In the genomic region with DNA sequence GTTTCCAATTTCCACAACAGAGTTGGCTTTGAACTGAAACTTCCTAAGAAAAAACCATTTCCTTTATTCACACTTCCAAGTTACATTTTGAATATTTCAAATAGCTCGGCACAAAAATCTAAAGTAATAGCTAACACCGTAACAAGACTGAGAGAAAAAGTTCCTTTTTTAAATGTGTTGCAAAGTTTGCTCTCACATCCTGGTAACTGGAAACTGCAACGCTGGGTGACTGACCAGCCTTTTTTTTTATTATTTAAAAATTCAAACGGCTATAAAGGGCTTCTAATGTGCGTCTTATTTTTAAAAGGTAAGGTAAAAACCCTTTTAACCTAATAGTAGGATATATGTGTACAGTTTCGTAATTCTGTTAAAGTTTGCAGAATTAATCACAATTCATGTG, we compare ENCODE assay signal across 8 cellular contexts. TPM values are rescaled to one million over a fixed set of nuclear protein-coding genes. Genes with fewer than 3 reads are reported as not detected.
A peak's percentile ranks its signal among the peaks of the same experiment; 100 is the strongest.
DNase-seq lines count a peak whose midpoint lies in the region; ATAC-seq and TF ChIP-seq lines count a peak whose summit lies in the region.

No MANE protein-coding gene starts in this region.

- DNase-seq in colonic mucosa (no peak), natural killer cell (no peak), NCI-H526 treated with DMSO at 0.1 percent for 48 hours (lab: John Stamatoyannopoulos, UW) (no peak), NCI-H345 treated with DMSO at 0.1 percent for 48 hours (lab: John Stamatoyannopoulos, UW; ENCODE audit: unreplicated experiment) (no peak)

- H3K27me3 ChIP-seq in BLaER1 treated with 17β-estradiol and CSF1 and Interleukin-3, amounts not matched to agents 10 nM and 100 nM: peaks cover 42 to 79% (median 61%) of the 10 kb centered on the region in 11 experiments
- H3K27me3 ChIP-seq in Loucy (ENCODE audit: insufficient read depth, low read length, poor library complexity, severe bottlenecking): peaks cover 8% of the 10 kb centered on the region
- no peaks in the 10 kb centered on the region for H3K27me3 ChIP-seq in colonic mucosa

- H3K9me2 ChIP-seq in Loucy (replicated peaks; ENCODE audit: low read depth, low read length): no peaks in the 10 kb centered on the region

- peaks cover 20 to 49% (median 39%) of the 10 kb centered on the region in 10 experiments for H3K4me1 ChIP-seq in BLaER1 treated with 17β-estradiol and CSF1 and Interleukin-3, amounts not matched to agents 10 nM and 100 nM
- H3K4me1 ChIP-seq in Loucy (ENCODE audit: insufficient read depth, low read length, poor library complexity, severe bottlenecking) (peaks cover 53% of the 10 kb centered on the region), colonic mucosa (peaks cover 12% of the 10 kb centered on the region)

- intact Hi-C loops in colonic mucosa (cut with DNase I): loop anchor here (5.0 kb wide), 1 partner anchor 131 kb away; no protein-coding TSS in a partner anchor
- intact Hi-C loops in natural killer cell (cut with micrococcal nuclease): loop anchor here (5.0 kb wide), 2 partner anchors 66 to 141 kb away; a partner anchor contains a TSS

- peak overlapping the region; percentile 82 to 95 (median 90); a peak in 21 of 22 replicates for H3K4me2 ChIP-seq in BLaER1 treated with 17β-estradiol and CSF1 and Interleukin-3, amounts not matched to agents 10 nM and 100 nM
- H3K4me2 ChIP-seq in Loucy (ENCODE audit: low read depth, low read length, poor library complexity, severe bottlenecking): peak overlapping the region; percentile 83

- no peak overlapping the region for H3K27ac Mint-ChIP-seq in natural killer cell

- peaks cover 25 to 62% (median 41%) of the 10 kb centered on the region in 11 experiments; a peak in 20 of 22 replicates for H4K20me1 ChIP-seq in BLaER1 treated with 17β-estradiol and CSF1 and Interleukin-3, amounts not matched to agents 10 nM and 100 nM
- H4K20me1 ChIP-seq in Loucy (ENCODE audit: insufficient read depth, low read length, poor library complexity, severe bottlenecking): peaks cover 55% of the 10 kb centered on the region

- peak overlapping the region in 4 of 11 experiments; percentile 88 to 91 (median 90); a peak in 5 of 22 replicates for H3K9ac ChIP-seq in BLaER1 treated with 17β-estradiol and CSF1 and Interleukin-3, amounts not matched to agents 10 nM and 100 nM
- H3K9ac ChIP-seq in Loucy (ENCODE audit: low read depth, low read length, poor library complexity, severe bottlenecking) (peak overlapping the region; percentile 86), colonic mucosa (ENCODE audit: low read depth in 2 of 2, low read length in 2 of 2) (peak overlapping the region; percentile 92 to 99)

- peaks cover 13 to 23% of the 10 kb centered on the region in 2 donors for H3K4me1 Mint-ChIP-seq in natural killer cell

- H3K9me3 ChIP-seq in BLaER1 treated with 17β-estradiol and CSF1 and Interleukin-3, amounts not matched to agents 10 nM and 100 nM (replicated peaks in 1 of 11): no peaks in the 10 kb centered on the region
- H3K9me3 ChIP-seq in Loucy (ENCODE audit: insufficient read depth, low read depth, low read length): no peaks in the 10 kb centered on the region
- H3K9me3 ChIP-seq in colonic mucosa: no peaks in the 10 kb centered on the region

- peaks cover 65% of the 10 kb centered on the region for H3K79me2 ChIP-seq in Loucy (ENCODE audit: insufficient read depth, low read length)

- H3K36me3 ChIP-seq in BLaER1 treated with 17β-estradiol and CSF1 and Interleukin-3, amounts not matched to agents 10 nM and 100 nM: no peaks in the 10 kb centered on the region
- H3K36me3 ChIP-seq in Loucy (ENCODE audit: insufficient read depth, low read length) (no peaks in the 10 kb centered on the region), colonic mucosa (no peaks in the 10 kb centered on the region)

- H3K27ac ChIP-seq in BLaER1 treated with 17β-estradiol and CSF1 and Interleukin-3, amounts not matched to agents 10 nM and 100 nM: no peak overlapping the region
- peak overlapping the region; percentile 99 for H3K27ac ChIP-seq in colonic mucosa

- H3K9me3 Mint-ChIP-seq in natural killer cell: no peaks in the 10 kb centered on the region

- peaks cover 14 to 16% of the 10 kb centered on the region in 2 donors for H3K27me3 Mint-ChIP-seq in natural killer cell (ENCODE audit: low read depth in 2 of 2)

- no peaks in the 10 kb centered on the region for H3K36me3 Mint-ChIP-seq in natural killer cell

- H3K4me3 ChIP-seq in BLaER1 treated with 17β-estradiol and CSF1 and Interleukin-3, amounts not matched to agents 10 nM and 100 nM: peak overlapping the region in 9 of 10 experiments; percentile 72 to 92 (median 82); a peak in 14 of 20 replicates
- H3K4me3 ChIP-seq in Loucy (ENCODE audit: low read length, poor library complexity, severe bottlenecking) (peak overlapping the region; percentile 90), colonic mucosa (peak overlapping the region; percentile 83)

- no peak overlapping the region for H2AFZ ChIP-seq in Loucy (ENCODE audit: low read length)

- H3K4me3 Mint-ChIP-seq in natural killer cell: peak overlapping the region; percentile 89

- peaks cover 3% of the 10 kb centered on the region for H3F3A ChIP-seq in Loucy (ENCODE audit: low read depth)

- no peak for ATAC-seq in natural killer cell
- no peak for ATAC-seq in HG03159 (IDR thresholded peaks at IDR 0.05; ENCODE audit: unreplicated experiment)
- ATAC-seq in HG03571 (IDR thresholded peaks at IDR 0.05; ENCODE audit: unreplicated experiment): no peak

- TF ChIP-seq CTCF in Loucy (conservative IDR thresholded peaks at IDR 0.05; ENCODE audit: low read length) (no peak), colonic mucosa (IDR thresholded peaks at IDR 0.05) (no peak), natural killer cell (IDR thresholded peaks at IDR 0.05) (no peak)

RNA-seq across cellular contexts. Expression of a gene that starts 1.7 kb away (rescaled TPM):
- total RNA-seq in colonic mucosa (10 to 100 TPM; 41.6 to 58.7 TPM), natural killer cell (10 to 100 TPM in 1 of 3 donors, 1 to 10 TPM in 2; 7.3 to 18.4 (median 8.8) TPM)
